Comparison of ENCODE assay signal across 11 cellular contexts in genomic region chr16:14559809-14560227, GRCh38.
DNase-seq lines count a peak whose midpoint lies in the region; ATAC-seq and TF ChIP-seq lines count a peak whose summit lies in the region.
"Had no signal": no experiment of that assay in that cellular context is flagged by ENCODE, and none has a peak within 500 bp of the region (broad histone marks: within the 10 kb centered on the region; RNA-seq: fewer than 3 reads in every experiment).

No MANE protein-coding gene starts in this region.

- no peak for TF ChIP-seq CTCF in omental fat pad (IDR thresholded peaks at IDR 0.05)

- H3K27ac Mint-ChIP-seq in central memory CD8-positive, alpha-beta T cell (ENCODE audit: low read depth) = peak overlapping the region; percentile 0
- H3K27ac Mint-ChIP-seq in immature natural killer cell = no peak overlapping the region
- H3K27ac Mint-ChIP-seq: activated B cell treated with CpG ODN at 0.5 μM for 24 hours had no signal

- no peak for ATAC-seq in central memory CD8-positive, alpha-beta T cell (replicated peaks; ENCODE audit: extremely low read depth, poor library complexity, severe bottlenecking)
- ATAC-seq in omental fat pad (ENCODE audit: low FRiP score) = peak; percentile 80
- no peak for ATAC-seq in GM18909 (IDR thresholded peaks at IDR 0.05; ENCODE audit: poor library complexity, unreplicated experiment)

- no peaks in the 10 kb centered on the region for H3K9me3 Mint-ChIP-seq in central memory CD8-positive, alpha-beta T cell
- H3K9me3 Mint-ChIP-seq in immature natural killer cell = no peaks in the 10 kb centered on the region
- H3K9me3 Mint-ChIP-seq: activated B cell treated with CpG ODN at 0.5 μM for 24 hours had no signal

- DNase-seq in DMS53 (lab: John Stamatoyannopoulos, UW) = peak; percentile 77
- DNase-seq in NCI-H226 = peak; percentile 80
- no peak for DNase-seq in central memory CD8-positive, alpha-beta T cell (ENCODE audit: low spot score in 2 of 2)
- DNase-seq in omental fat pad (ENCODE audit: low spot score) = no peak
- no peak for DNase-seq in NCI-H526 treated with DMSO at 0.1 percent for 48 hours (lab: John Stamatoyannopoulos, UW)
- no peak for DNase-seq in immature natural killer cell
- DNase-seq in stimulated activated naive CD4-positive, alpha-beta T cell treated with Interleukin-2 at 50 U/mL for 16 hours (lab: John Stamatoyannopoulos, UW) = no peak
- DNase-seq: activated B cell treated with CpG ODN at 0.5 μM for 24 hours; activated naive CD4-positive, alpha-beta T cell treated with anti-CD3 and anti-CD28 coated beads, Interleukin-2, amount 50 U/mL, for 16 hours; mammary epithelial cell had no signal

- H3K4me3 Mint-ChIP-seq in central memory CD8-positive, alpha-beta T cell = no peak overlapping the region
- no peak overlapping the region for H3K4me3 Mint-ChIP-seq in immature natural killer cell
- H3K4me3 Mint-ChIP-seq: activated B cell treated with CpG ODN at 0.5 μM for 24 hours had no signal

- H3K27me3 Mint-ChIP-seq in central memory CD8-positive, alpha-beta T cell = no peaks in the 10 kb centered on the region
- no peaks in the 10 kb centered on the region for H3K27me3 Mint-ChIP-seq in immature natural killer cell (ENCODE audit: low read depth in 3 of 3)
- H3K27me3 Mint-ChIP-seq: activated B cell treated with CpG ODN at 0.5 μM for 24 hours had no signal

- peaks cover 19% of the 10 kb centered on the region for H3K36me3 Mint-ChIP-seq in central memory CD8-positive, alpha-beta T cell (ENCODE audit: insufficient read depth)
- peaks cover 0 to 13% (median 10%) of the 10 kb centered on the region in 3 donors for H3K36me3 Mint-ChIP-seq in immature natural killer cell

- peaks cover 13% of the 10 kb centered on the region for H3K4me1 Mint-ChIP-seq in central memory CD8-positive, alpha-beta T cell
- peaks cover 4 to 9% of the 10 kb centered on the region in 2 donors for H3K4me1 Mint-ChIP-seq in immature natural killer cell

Comparison
In these comparisons a context has a peak if more than half of its experiments do, and no peak if none do; other contexts are left out.
1. DNase-seq: peak in DMS53 (single experiment) and NCI-H226 (single experiment); none in central memory CD8-positive, alpha-beta T cell (0 of 2), omental fat pad (single experiment), NCI-H526 treated with DMSO at 0.1 percent for 48 hours (single experiment), immature natural killer cell (0 of 3) and stimulated activated naive CD4-positive, alpha-beta T cell treated with Interleukin-2 at 50 U/mL for 16 hours (single experiment).